ENCODE assay signal across 18 cellular contexts in the genomic region with DNA sequence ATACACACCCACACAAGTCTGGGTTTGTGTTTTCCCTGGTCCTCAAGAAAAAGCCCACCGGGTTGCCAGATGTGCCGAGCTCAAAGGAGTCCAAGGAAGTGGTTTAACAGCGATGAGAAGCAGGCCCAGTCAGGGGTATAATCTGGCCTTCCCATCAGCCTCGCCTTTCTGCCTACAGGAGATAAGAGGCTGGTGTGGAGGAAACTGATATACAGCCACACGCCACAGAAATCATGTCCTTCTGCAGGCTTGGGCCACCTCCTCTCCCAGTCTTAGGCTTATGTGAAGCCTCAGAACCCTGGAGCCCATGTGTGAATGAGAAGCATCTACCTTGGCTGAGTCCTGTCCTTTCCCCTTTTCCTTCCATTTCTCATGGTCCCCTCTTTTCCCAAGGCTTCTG. TPM values are rescaled to one million over a fixed set of nuclear protein-coding genes. Genes with fewer than 3 reads are reported as not detected.
"Had no signal": no experiment of that assay in that cellular context is flagged by ENCODE, and none has a peak within 500 bp of the region (broad histone marks: within the 10 kb centered on the region; RNA-seq: fewer than 3 reads in every experiment).

No MANE protein-coding gene starts in this region.

- H3K9me3 ChIP-seq: body of pancreas, lower lobe of right lung, right lobe of liver, stomach had no signal

- ATAC-seq: activated CD8-positive, alpha-beta T cell treated with anti-CD3 and anti-CD28 coated beads for 36 hours; body of pancreas; effector memory CD8-positive, alpha-beta T cell; lower lobe of right lung; right lobe of liver; stimulated activated effector memory CD8-positive, alpha-beta T cell treated with anti-CD3 and anti-CD28 coated beads, Interleukin-12 subunit alpha, Interleukin-12 subunit beta, amount 100 ng/mL, for 72 hours had no signal

- H3K4me3 ChIP-seq: body of pancreas, lower lobe of right lung, right lobe of liver, smooth muscle cell, stomach had no signal

- H3K27me3 ChIP-seq: body of pancreas, right lobe of liver had no signal

- H3K27ac ChIP-seq: body of pancreas, lower lobe of right lung, parathyroid adenoma, right lobe of liver, stomach had no signal

- H3K36me3 ChIP-seq: lower lobe of right lung, right lobe of liver, stomach had no signal

- DNase-seq: activated CD4-positive, alpha-beta T cell treated with anti-CD3 and anti-CD28 coated beads for 48 hours; activated CD4-positive, CD25-positive, alpha-beta regulatory T cell; activated CD8-positive, alpha-beta T cell treated with anti-CD3 and anti-CD28 coated beads for 36 hours; activated naive CD4-positive, alpha-beta T cell treated with Interleukin-2 at 50 U/mL for 16 hours; activated T-cell treated with anti-CD3 and anti-CD28 coated beads, Interleukin-2, amount 50 U/mL, for 24 hours; body of pancreas; dermis blood vessel endothelial cell; effector memory CD8-positive, alpha-beta T cell; foreskin fibroblast; glutamatergic neuron; lower lobe of right lung; right lobe of liver; stimulated activated CD4-positive, alpha-beta T cell treated with anti-CD3 and anti-CD28 coated beads, Interleukin-4, amount 100 ng/mL, for 24 hours; stomach; trophoblast cell had no signal

- H3K4me1 ChIP-seq: parathyroid adenoma, right lobe of liver had no signal

RNA-seq across cellular contexts. Expression of gene MMP2, which starts 43.6 kb away (rescaled TPM):
- total RNA-seq: activated CD8-positive, alpha-beta T cell treated with anti-CD3 and anti-CD28 coated beads for 36 hours had no signal
